In the genomic region with DNA sequence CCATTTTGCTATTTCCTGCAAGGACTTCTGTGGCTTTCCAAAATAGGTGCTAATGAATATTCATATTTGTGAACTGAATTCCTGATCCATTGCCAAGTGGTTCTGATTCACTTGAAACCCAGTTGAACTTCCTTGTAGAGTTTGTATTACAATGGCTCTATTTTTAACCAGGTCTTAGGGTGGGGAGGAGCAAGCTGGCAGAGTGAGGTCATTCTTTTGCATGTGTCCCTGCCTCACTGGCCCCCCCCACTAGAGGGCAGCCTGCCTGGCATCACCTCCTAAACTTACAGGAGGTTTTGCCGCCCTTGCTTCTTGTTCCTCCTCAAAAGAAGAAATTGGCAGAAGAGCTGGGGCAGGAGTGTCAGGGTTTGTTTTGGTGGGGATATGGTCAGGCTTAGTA, we compare ENCODE assay signal across 8 cellular contexts. TPM values are rescaled to one million over a fixed set of nuclear protein-coding genes. Genes with fewer than 3 reads are reported as not detected.
DNase-seq lines count a peak whose midpoint lies in the region; ATAC-seq and TF ChIP-seq lines count a peak whose summit lies in the region.

No MANE protein-coding gene starts in this region.

- POLR2A ChIA-PET in activated B cell treated with CpG ODN at 0.5 μM for 24 hours (lab: Charles Lee): interaction anchor here (0.7 kb wide), 1 partner anchor 146 kb away, joined by 3 read pairs; no protein-coding TSS in a partner anchor

- H3K9ac ChIP-seq in colonic mucosa (ENCODE audit: low read depth in 2 of 2, low read length in 2 of 2): peak overlapping the region; percentile 12 to 43

- ATAC-seq in activated B cell treated with CpG ODN at 0.5 μM for 24 hours (ENCODE audit: low read depth) (peak; percentile 95), mucosa of descending colon (peak; percentile 100), thoracic aorta (ENCODE audit: insufficient number of reproducible peaks, low FRiP score, low read depth) (peak; percentile 91)

- peak overlapping the region; percentile 29 for H3K27ac ChIP-seq in colonic mucosa
- peak overlapping the region; percentile 48 to 81 for H3K27ac ChIP-seq in thoracic aorta

- no peaks in the 10 kb centered on the region for H3K9me3 ChIP-seq in colonic mucosa
- H3K9me3 ChIP-seq in mucosa of descending colon: no peaks in the 10 kb centered on the region
- no peaks in the 10 kb centered on the region for H3K9me3 ChIP-seq in thoracic aorta

- peaks cover 4% of the 10 kb centered on the region for H3K36me3 Mint-ChIP-seq in activated B cell treated with CpG ODN at 0.5 μM for 24 hours (ENCODE audit: low read depth)

- CTCF ChIA-PET in activated B cell treated with CpG ODN at 0.5 μM for 24 hours (lab: Charles Lee): interaction anchor here (1.1 to 1.4 kb wide), 5 partner anchors 8 to 144 kb away, joined by 3 read pairs; partner anchors contain the start of gene PGM2

- DNase-seq in GM13976 (ENCODE audit: low spot score) (no peak), KBM-7 (peak; percentile 89), activated B cell treated with CpG ODN at 0.5 μM for 24 hours (peak; percentile 47), colonic mucosa (peak; percentile 85), mucosa of descending colon (peak; percentile 84 to 88 (median 85)), thoracic aorta (ENCODE audit: low spot score) (peak; percentile 52), DMS114 treated with DMSO at 0.1 percent for 48 hours (lab: John Stamatoyannopoulos, UW; ENCODE audit: unreplicated experiment) (no peak), NCI-H146 treated with DMSO at 0.1 percent for 48 hours (lab: John Stamatoyannopoulos, UW; ENCODE audit: unreplicated experiment) (no peak)

- intact Hi-C loops in activated B cell treated with CpG ODN at 0.5 μM for 24 hours (cut with micrococcal nuclease): loop anchor here (1.0 to 2.0 kb wide), 2 partner anchors 16 to 65 kb away; no protein-coding TSS in a partner anchor
- intact Hi-C loops in colonic mucosa (cut with DNase I): loop anchor here (10.0 kb wide), 1 partner anchor 64 kb away; no protein-coding TSS in a partner anchor
- intact Hi-C loops in mucosa of descending colon (cut with DNase I, micrococcal nuclease): no loop called here

- no peaks in the 10 kb centered on the region for H3K27me3 Mint-ChIP-seq in activated B cell treated with CpG ODN at 0.5 μM for 24 hours

- H3K36me3 ChIP-seq in colonic mucosa (no peaks in the 10 kb centered on the region), mucosa of descending colon (ENCODE audit: low read depth) (no peaks in the 10 kb centered on the region), thoracic aorta (no peaks in the 10 kb centered on the region)

- H3K4me3 ChIP-seq in colonic mucosa (no peak overlapping the region), mucosa of descending colon (no peak overlapping the region), thoracic aorta (no peak overlapping the region)

- peaks cover 40% of the 10 kb centered on the region for H3K4me1 Mint-ChIP-seq in activated B cell treated with CpG ODN at 0.5 μM for 24 hours

- H3K27me3 ChIP-seq in colonic mucosa: no peaks in the 10 kb centered on the region
- no peaks in the 10 kb centered on the region for H3K27me3 ChIP-seq in thoracic aorta (replicated peaks; ENCODE audit: insufficient read depth)

- no peak overlapping the region for H3K4me3 Mint-ChIP-seq in activated B cell treated with CpG ODN at 0.5 μM for 24 hours

- no peaks in the 10 kb centered on the region for H3K9me3 Mint-ChIP-seq in activated B cell treated with CpG ODN at 0.5 μM for 24 hours

- H3K4me1 ChIP-seq in colonic mucosa (peaks cover 4% of the 10 kb centered on the region), mucosa of descending colon (ENCODE audit: low read depth) (peaks cover 5% of the 10 kb centered on the region), thoracic aorta (ENCODE audit: control insufficient read depth in 1 of 2, low read depth in 2 of 2) (peaks cover 37 to 65% of the 10 kb centered on the region in 2 donors)

- no peak overlapping the region for H3K27ac Mint-ChIP-seq in activated B cell treated with CpG ODN at 0.5 μM for 24 hours

- in situ Hi-C loops in GM13976 (cut with MboI; ENCODE audit: low sequenced_read_pairs, unreplicated experiment) (no loop called here), KBM-7 (cut with MboI; ENCODE audit: low pct_unique_long_range_greater_than_20kb, low sequenced_read_pairs) (no loop called here)

- TF ChIP-seq CTCF in GM13976 (IDR thresholded peaks at IDR 0.05; ENCODE audit: borderline replicate concordance, control extremely low read depth, extremely low read depth, insufficient read depth, missing control alignments): peak; percentile 35
- no peak for TF ChIP-seq CTCF in activated B cell treated with CpG ODN at 0.5 μM for 24 hours (IDR thresholded peaks at IDR 0.05)
- TF ChIP-seq CTCF in colonic mucosa (IDR thresholded peaks at IDR 0.05): peak; percentile 65
- TF ChIP-seq CTCF in mucosa of descending colon (IDR thresholded peaks at IDR 0.05): peak; percentile 79
- peak; percentile 52 for TF ChIP-seq CTCF in thoracic aorta (IDR thresholded peaks at IDR 0.05)

RNA-seq across cellular contexts. Expression of gene PTTG2, which starts 10.5 kb away (rescaled TPM):
- total RNA-seq in activated B cell treated with CpG ODN at 0.5 μM for 24 hours (1.9 and 2.2 TPM in 2 replicates), colonic mucosa (under 1 TPM in 1 of 2 donors, not detected in 1; 0.91 TPM), mucosa of descending colon (1 to 10 TPM in 1 of 3 donors, under 1 TPM in 1, not detected in 1; 0.77 to 2.5 TPM), thoracic aorta (10 to 100 TPM in 1 of 2 donors, 1 to 10 TPM in 1; 2.2 to 10.7 TPM)

Comparison
In these comparisons a context has a peak if more than half of its experiments do, and no peak if none do; other contexts are left out.
1. DNase-seq: peak in KBM-7 (single experiment), activated B cell treated with CpG ODN at 0.5 μM for 24 hours (single experiment), colonic mucosa (single experiment), mucosa of descending colon (3 of 3) and thoracic aorta (single experiment); none in GM13976 (single experiment), DMS114 treated with DMSO at 0.1 percent for 48 hours (single experiment) and NCI-H146 treated with DMSO at 0.1 percent for 48 hours (single experiment).
2. intact Hi-C loops: an anchor here in activated B cell treated with CpG ODN at 0.5 μM for 24 hours (1.0 to 2.0 kb wide) and colonic mucosa (10.0 kb wide); none called in mucosa of descending colon.
3. Peak in every context shown above with its lines, with median percentiles within 50 percentile points of each other: ATAC-seq.